1 cellular context compared by ENCODE assay signal in genomic region chr20:49713779-49714712, GRCh38.
A peak's percentile ranks its signal among the peaks of the same experiment; 100 is the strongest.
TF ChIP-seq lines count a peak whose summit lies in the region.

A gene with protein sequence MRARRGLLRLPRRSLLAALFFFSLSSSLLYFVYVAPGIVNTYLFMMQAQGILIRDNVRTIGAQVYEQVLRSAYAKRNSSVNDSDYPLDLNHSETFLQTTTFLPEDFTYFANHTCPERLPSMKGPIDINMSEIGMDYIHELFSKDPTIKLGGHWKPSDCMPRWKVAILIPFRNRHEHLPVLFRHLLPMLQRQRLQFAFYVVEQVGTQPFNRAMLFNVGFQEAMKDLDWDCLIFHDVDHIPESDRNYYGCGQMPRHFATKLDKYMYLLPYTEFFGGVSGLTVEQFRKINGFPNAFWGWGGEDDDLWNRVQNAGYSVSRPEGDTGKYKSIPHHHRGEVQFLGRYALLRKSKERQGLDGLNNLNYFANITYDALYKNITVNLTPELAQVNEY (minus strand): TSS chr20:49713878. CDS start chr20:49713690, 188 bp downstream.

TF ChIP-seq in GM12878, 131 proteins besides CTCF, POLR2A, EP300 and RAD21 (continued from another document and continues in another):
- TF ChIP-seq, protein P1, sequence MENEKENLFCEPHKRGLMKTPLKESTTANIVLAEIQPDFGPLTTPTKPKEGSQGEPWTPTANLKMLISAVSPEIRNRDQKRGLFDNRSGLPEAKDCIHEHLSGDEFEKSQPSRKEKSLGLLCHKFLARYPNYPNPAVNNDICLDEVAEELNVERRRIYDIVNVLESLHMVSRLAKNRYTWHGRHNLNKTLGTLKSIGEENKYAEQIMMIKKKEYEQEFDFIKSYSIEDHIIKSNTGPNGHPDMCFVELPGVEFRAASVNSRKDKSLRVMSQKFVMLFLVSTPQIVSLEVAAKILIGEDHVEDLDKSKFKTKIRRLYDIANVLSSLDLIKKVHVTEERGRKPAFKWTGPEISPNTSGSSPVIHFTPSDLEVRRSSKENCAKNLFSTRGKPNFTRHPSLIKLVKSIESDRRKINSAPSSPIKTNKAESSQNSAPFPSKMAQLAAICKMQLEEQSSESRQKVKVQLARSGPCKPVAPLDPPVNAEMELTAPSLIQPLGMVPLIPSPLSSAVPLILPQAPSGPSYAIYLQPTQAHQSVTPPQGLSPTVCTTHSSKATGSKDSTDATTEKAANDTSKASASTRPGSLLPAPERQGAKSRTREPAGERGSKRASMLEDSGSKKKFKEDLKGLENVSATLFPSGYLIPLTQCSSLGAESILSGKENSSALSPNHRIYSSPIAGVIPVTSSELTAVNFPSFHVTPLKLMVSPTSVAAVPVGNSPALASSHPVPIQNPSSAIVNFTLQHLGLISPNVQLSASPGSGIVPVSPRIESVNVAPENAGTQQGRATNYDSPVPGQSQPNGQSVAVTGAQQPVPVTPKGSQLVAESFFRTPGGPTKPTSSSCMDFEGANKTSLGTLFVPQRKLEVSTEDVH (IDR thresholded peaks at IDR 0.05; ENCODE audit: low read depth, partially characterized antibody) = no peak
- TF ChIP-seq KLF5 (IDR thresholded peaks at IDR 0.05; ENCODE audit: partially characterized antibody) (no peak), ZBTB11 (CRISPR knock-in tag; IDR thresholded peaks at IDR 0.05) (no peak), ZNF274 (IDR thresholded peaks at IDR 0.05; ENCODE audit: insufficient read depth, insufficient read length) (no peak), PAX5 (IDR thresholded peaks at IDR 0.05; ENCODE audit: borderline replicate concordance, low read depth, low read length) (no peak), ZNF384 (IDR thresholded peaks at IDR 0.05; ENCODE audit: borderline replicate concordance, low read depth, low read length) (no peak), E2F4 (IDR thresholded peaks at IDR 0.05; ENCODE audit: low read depth, low read length) (no peak), BHLHE40 (IDR thresholded peaks at IDR 0.05; ENCODE audit: borderline replicate concordance in 1 of 2, low read depth in 2 of 2, low read length in 1 of 2) (peak; percentile 85 to 97), ZZZ3 (IDR thresholded peaks at IDR 0.05; ENCODE audit: control insufficient read depth, insufficient read length, low read depth) (no peak), USF2 (IDR thresholded peaks at IDR 0.05; ENCODE audit: borderline replicate concordance, low read depth, low read length) (no peak), FOXM1 (IDR thresholded peaks at IDR 0.05; ENCODE audit: low read depth, low read length) (no peak), SMAD1 (IDR thresholded peaks at IDR 0.05; ENCODE audit: low read depth, partially characterized antibody) (no peak), SRF (IDR thresholded peaks at IDR 0.05; ENCODE audit: low read depth in 2 of 2, low read length in 2 of 2) (no peak), HDAC6 (IDR thresholded peaks at IDR 0.05; ENCODE audit: unreplicated experiment) (no peak), DPF2 (IDR thresholded peaks at IDR 0.05) (no peak), WRNIP1 (IDR thresholded peaks at IDR 0.05; ENCODE audit: borderline replicate concordance, low read depth, low read length) (no peak), TCF3 (IDR thresholded peaks at IDR 0.05; ENCODE audit: borderline replicate concordance, insufficient read depth, low read depth, low read length) (no peak), ATF7 (IDR thresholded peaks at IDR 0.05; ENCODE audit: low read depth) (no peak), MEF2A (IDR thresholded peaks at IDR 0.05; ENCODE audit: insufficient read depth, low read depth, low read length) (no peak), RELA (IDR thresholded peaks at IDR 0.05; ENCODE audit: borderline replicate concordance, partially characterized antibody) (peak; percentile 70), BACH1 (IDR thresholded peaks at IDR 0.05; ENCODE audit: borderline replicate concordance) (peak; percentile 49; the same call in 1 of the 2 replicates), RELB (IDR thresholded peaks at IDR 0.05; ENCODE audit: low read depth) (no peak), CHD1 (IDR thresholded peaks at IDR 0.05; ENCODE audit: low read depth, low read length) (no peak), ZSCAN29 (IDR thresholded peaks at IDR 0.05) (no peak), CREM (IDR thresholded peaks at IDR 0.05; ENCODE audit: low read depth) (0 out of 2 replicates have a peak, but pooled peaks have one; percentile 14), FOS (IDR thresholded peaks at IDR 0.05; ENCODE audit: borderline replicate concordance, extremely low read depth, insufficient read length) (no peak), ZNF687 (IDR thresholded peaks at IDR 0.05) (0 out of 2 replicates have a peak, but pooled peaks have one; percentile 23)
- TF ChIP-seq, protein P2, sequence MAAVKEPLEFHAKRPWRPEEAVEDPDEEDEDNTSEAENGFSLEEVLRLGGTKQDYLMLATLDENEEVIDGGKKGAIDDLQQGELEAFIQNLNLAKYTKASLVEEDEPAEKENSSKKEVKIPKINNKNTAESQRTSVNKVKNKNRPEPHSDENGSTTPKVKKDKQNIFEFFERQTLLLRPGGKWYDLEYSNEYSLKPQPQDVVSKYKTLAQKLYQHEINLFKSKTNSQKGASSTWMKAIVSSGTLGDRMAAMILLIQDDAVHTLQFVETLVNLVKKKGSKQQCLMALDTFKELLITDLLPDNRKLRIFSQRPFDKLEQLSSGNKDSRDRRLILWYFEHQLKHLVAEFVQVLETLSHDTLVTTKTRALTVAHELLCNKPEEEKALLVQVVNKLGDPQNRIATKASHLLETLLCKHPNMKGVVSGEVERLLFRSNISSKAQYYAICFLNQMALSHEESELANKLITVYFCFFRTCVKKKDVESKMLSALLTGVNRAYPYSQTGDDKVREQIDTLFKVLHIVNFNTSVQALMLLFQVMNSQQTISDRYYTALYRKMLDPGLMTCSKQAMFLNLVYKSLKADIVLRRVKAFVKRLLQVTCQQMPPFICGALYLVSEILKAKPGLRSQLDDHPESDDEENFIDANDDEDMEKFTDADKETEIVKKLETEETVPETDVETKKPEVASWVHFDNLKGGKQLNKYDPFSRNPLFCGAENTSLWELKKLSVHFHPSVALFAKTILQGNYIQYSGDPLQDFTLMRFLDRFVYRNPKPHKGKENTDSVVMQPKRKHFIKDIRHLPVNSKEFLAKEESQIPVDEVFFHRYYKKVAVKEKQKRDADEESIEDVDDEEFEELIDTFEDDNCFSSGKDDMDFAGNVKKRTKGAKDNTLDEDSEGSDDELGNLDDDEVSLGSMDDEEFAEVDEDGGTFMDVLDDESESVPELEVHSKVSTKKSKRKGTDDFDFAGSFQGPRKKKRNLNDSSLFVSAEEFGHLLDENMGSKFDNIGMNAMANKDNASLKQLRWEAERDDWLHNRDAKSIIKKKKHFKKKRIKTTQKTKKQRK (IDR thresholded peaks at IDR 0.05; ENCODE audit: low read depth, low read length) = no peak
- TF ChIP-seq, protein P3, sequence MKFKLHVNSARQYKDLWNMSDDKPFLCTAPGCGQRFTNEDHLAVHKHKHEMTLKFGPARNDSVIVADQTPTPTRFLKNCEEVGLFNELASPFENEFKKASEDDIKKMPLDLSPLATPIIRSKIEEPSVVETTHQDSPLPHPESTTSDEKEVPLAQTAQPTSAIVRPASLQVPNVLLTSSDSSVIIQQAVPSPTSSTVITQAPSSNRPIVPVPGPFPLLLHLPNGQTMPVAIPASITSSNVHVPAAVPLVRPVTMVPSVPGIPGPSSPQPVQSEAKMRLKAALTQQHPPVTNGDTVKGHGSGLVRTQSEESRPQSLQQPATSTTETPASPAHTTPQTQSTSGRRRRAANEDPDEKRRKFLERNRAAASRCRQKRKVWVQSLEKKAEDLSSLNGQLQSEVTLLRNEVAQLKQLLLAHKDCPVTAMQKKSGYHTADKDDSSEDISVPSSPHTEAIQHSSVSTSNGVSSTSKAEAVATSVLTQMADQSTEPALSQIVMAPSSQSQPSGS (IDR thresholded peaks at IDR 0.05; ENCODE audit: low read length) = no peak
